In the genomic region with DNA sequence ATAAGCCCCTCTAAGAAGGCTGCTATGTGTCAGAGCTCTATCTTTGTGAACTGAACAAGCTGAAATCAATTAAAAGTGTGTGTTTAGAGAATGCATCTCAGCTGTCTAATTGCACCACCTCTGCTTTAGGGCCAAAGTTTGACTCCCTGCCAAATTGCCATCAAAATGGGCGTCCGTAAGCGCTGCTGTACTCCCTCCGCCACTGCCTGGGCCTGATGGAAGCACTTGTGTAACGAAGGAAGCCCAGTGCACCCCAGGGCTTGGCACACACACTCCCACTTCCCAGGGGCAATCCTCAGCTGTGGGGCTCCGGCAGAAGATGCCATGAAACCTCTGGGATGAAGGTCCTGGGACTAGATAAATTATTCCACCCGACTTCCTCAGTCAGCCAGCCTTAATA, we compare ENCODE assay signal across 25 cellular contexts.
DNase-seq lines count a peak whose midpoint lies in the region; ATAC-seq and TF ChIP-seq lines count a peak whose summit lies in the region.
"Had no signal": no experiment of that assay in that cellular context is flagged by ENCODE, and none has a peak within 500 bp of the region (broad histone marks: within the 10 kb centered on the region; RNA-seq: fewer than 3 reads in every experiment).

No MANE protein-coding gene starts in this region.

- H3K36me3 ChIP-seq in brain microvascular endothelial cell (replicated peaks): no peaks in the 10 kb centered on the region
- H3K36me3 ChIP-seq: spleen, tibial artery had no signal

- H3K4me3 Mint-ChIP-seq in stimulated activated naive CD8-positive, alpha-beta T cell treated with anti-CD3 and anti-CD28 coated beads, Interleukin-15, amount 100 ng/mL, for 72 hours: no peak overlapping the region
- H3K4me3 Mint-ChIP-seq: activated CD8-positive, alpha-beta T cell treated with anti-CD3 and anti-CD28 coated beads for 36 hours; B cell; dendritic cell treated with granulocyte-macrophage colony-stimulating factor and Interleukin-4, amounts not matched to agents 40 ng/mL and 50 ng/mL, for 4 days; mesothelial cell of epicardium; natural killer cell; stimulated activated naive CD8-positive, alpha-beta T cell treated with anti-CD3 and anti-CD28 coated beads, Interleukin-15, Interleukin-2, amounts not matched to agents 100 ng/mL and 50 ng/mL, for 24 hours had no signal

- H3K27me3 ChIP-seq in brain microvascular endothelial cell (replicated peaks): no peaks in the 10 kb centered on the region
- H3K27me3 ChIP-seq: heart right ventricle, spleen, tibial artery had no signal

- H3K27me3 Mint-ChIP-seq in stimulated activated naive CD8-positive, alpha-beta T cell treated with anti-CD3 and anti-CD28 coated beads, Interleukin-15, amount 100 ng/mL, for 72 hours: peaks cover 40% of the 10 kb centered on the region
- H3K27me3 Mint-ChIP-seq: dendritic cell treated with granulocyte-macrophage colony-stimulating factor and Interleukin-4, amounts not matched to agents 40 ng/mL and 50 ng/mL, for 4 days had no signal

- no peaks in the 10 kb centered on the region for H3K9me3 Mint-ChIP-seq in stimulated activated naive CD8-positive, alpha-beta T cell treated with anti-CD3 and anti-CD28 coated beads, Interleukin-15, amount 100 ng/mL, for 72 hours
- H3K9me3 Mint-ChIP-seq: activated CD8-positive, alpha-beta T cell treated with anti-CD3 and anti-CD28 coated beads for 36 hours; dendritic cell treated with granulocyte-macrophage colony-stimulating factor and Interleukin-4, amounts not matched to agents 40 ng/mL and 50 ng/mL, for 4 days; mesothelial cell of epicardium; natural killer cell; stimulated activated naive CD8-positive, alpha-beta T cell treated with anti-CD3 and anti-CD28 coated beads, Interleukin-15, Interleukin-2, amounts not matched to agents 100 ng/mL and 50 ng/mL, for 24 hours had no signal

- DNase-seq in NCI-H146 (lab: John Stamatoyannopoulos, UW) (peak; percentile 15), NCI-H146 treated with DMSO at 0.1 percent for 48 hours (lab: John Stamatoyannopoulos, UW; ENCODE audit: unreplicated experiment) (no peak), NCI-H2081 (lab: John Stamatoyannopoulos, UW) (peak; percentile 59 to 87), astrocyte of the hippocampus (ENCODE audit: low read depth, low spot score) (peak; percentile 12), sciatic nerve (ENCODE audit: low spot score) (no peak), brain microvascular endothelial cell (no peak)
- no peak for DNase-seq in stimulated activated naive CD8-positive, alpha-beta T cell treated with anti-CD3 and anti-CD28 coated beads, Interleukin-15, amount 100 ng/mL, for 72 hours
- DNase-seq: activated CD4-positive, CD25-positive, alpha-beta regulatory T cell treated with anti-CD3 and anti-CD28 coated beads, Interleukin-2, amount 50 U/mL, for 72 hours; activated CD8-positive, alpha-beta T cell treated with anti-CD3 and anti-CD28 coated beads for 36 hours; activated T-cell treated with anti-CD3 and anti-CD28 coated beads, Interleukin-2, amount 50 U/mL, for 1 hour; DND-41; HCEC 1CT; heart right ventricle; natural killer cell; NCI-H1048; NCI-H526; spleen; stimulated activated CD4-positive, alpha-beta T cell treated with anti-CD3 and anti-CD28 coated beads, Interleukin-4, amount 100 ng/mL, for 24 hours; tibial artery had no signal

- H3K4me1 Mint-ChIP-seq in stimulated activated naive CD8-positive, alpha-beta T cell treated with anti-CD3 and anti-CD28 coated beads, Interleukin-15, amount 100 ng/mL, for 72 hours: no peaks in the 10 kb centered on the region
- H3K4me1 Mint-ChIP-seq: B cell, natural killer cell had no signal

- no peak overlapping the region for H3K27ac ChIP-seq in brain microvascular endothelial cell
- H3K27ac ChIP-seq: spleen, tibial artery had no signal

- H3K4me3 ChIP-seq in brain microvascular endothelial cell (ENCODE audit: low read depth, low read length): no peak overlapping the region
- H3K4me3 ChIP-seq: GM12878, heart right ventricle, spleen, tibial artery had no signal

- H3K27ac Mint-ChIP-seq in stimulated activated naive CD8-positive, alpha-beta T cell treated with anti-CD3 and anti-CD28 coated beads, Interleukin-15, amount 100 ng/mL, for 72 hours: no peak overlapping the region
- H3K27ac Mint-ChIP-seq: activated CD8-positive, alpha-beta T cell treated with anti-CD3 and anti-CD28 coated beads for 36 hours; B cell; dendritic cell treated with granulocyte-macrophage colony-stimulating factor and Interleukin-4, amounts not matched to agents 40 ng/mL and 50 ng/mL, for 4 days; natural killer cell; stimulated activated naive CD8-positive, alpha-beta T cell treated with anti-CD3 and anti-CD28 coated beads, Interleukin-15, Interleukin-2, amounts not matched to agents 100 ng/mL and 50 ng/mL, for 24 hours had no signal

- TF ChIP-seq CTCF in brain microvascular endothelial cell (IDR thresholded peaks at IDR 0.05; ENCODE audit: low read depth, low read length, missing control alignments): no peak

- in situ Hi-C loops in brain microvascular endothelial cell (cut with HindIII; ENCODE audit: low pct_ligation_motif_present, low sequenced_read_pairs): no loop called here

- ATAC-seq in sciatic nerve (peak; percentile 55), GM19035 (IDR thresholded peaks at IDR 0.05; ENCODE audit: unreplicated experiment) (no peak)
- ATAC-seq in stimulated activated naive CD8-positive, alpha-beta T cell treated with anti-CD3 and anti-CD28 coated beads, Interleukin-15, amount 100 ng/mL, for 72 hours: no peak
- ATAC-seq: activated CD8-positive, alpha-beta T cell treated with anti-CD3 and anti-CD28 coated beads for 36 hours; GM12878; natural killer cell had no signal

- intact Hi-C loops in sciatic nerve (cut with DNase I): no loop called here

Comparison
In these comparisons a context has a peak if more than half of its experiments do, and no peak if none do; other contexts are left out.
1. DNase-seq: peak in NCI-H146 (single experiment), NCI-H2081 (2 of 2) and astrocyte of the hippocampus (single experiment); none in NCI-H146 treated with DMSO at 0.1 percent for 48 hours (single experiment), sciatic nerve (single experiment), brain microvascular endothelial cell (single experiment) and stimulated activated naive CD8-positive, alpha-beta T cell treated with anti-CD3 and anti-CD28 coated beads, Interleukin-15, amount 100 ng/mL, for 72 hours (0 of 2).